ENCODE assay signal across 8 cellular contexts in the genomic region with DNA sequence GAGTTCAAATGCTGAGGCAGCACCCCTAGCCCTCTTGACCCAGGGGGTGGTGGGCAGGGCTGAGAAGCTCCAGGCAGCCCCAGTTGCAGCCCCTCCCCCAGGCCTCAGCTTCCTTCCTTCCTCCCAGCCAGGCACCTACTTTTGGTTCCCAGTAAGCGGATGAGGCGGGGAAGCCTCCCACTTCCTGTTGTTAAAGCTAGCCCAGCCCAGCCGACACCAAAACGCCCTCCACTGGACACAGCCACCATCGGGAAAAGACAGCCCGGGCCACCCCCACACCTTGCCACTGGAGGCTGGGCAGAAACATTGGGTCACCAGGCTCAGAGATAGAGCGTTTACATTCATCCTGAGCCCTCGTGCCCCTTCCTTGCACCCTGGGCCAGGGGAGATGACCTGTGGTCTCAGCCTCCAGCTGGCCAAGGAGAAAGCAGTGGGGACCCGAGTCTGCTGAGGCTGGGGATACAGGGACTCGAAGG. TPM values are rescaled to one million over a fixed set of nuclear protein-coding genes. Genes with fewer than 3 reads are reported as not detected.
DNase-seq lines count a peak whose midpoint lies in the region; ATAC-seq and TF ChIP-seq lines count a peak whose summit lies in the region.

No MANE protein-coding gene starts in this region.

- ATAC-seq in heart left ventricle = peak; percentile 41 to 69 (median 51)
- ATAC-seq in GM21367 (IDR thresholded peaks at IDR 0.05; ENCODE audit: unreplicated experiment) = no peak

- peak overlapping the region; percentile 58 for H3K18ac ChIP-seq in trophoblast cell (ENCODE audit: low read length)

- CTCF ChIA-PET in GM10248 (lab: Yijun Ruan, JAX) = interaction anchor here (0.7 to 12.7 kb wide), 34 partner anchors 8 to 393 kb away, joined by 3 to 123 read pairs (median 6); a partner anchor contains a TSS

- peaks cover 37% of the 10 kb centered on the region for H3K4me1 ChIP-seq in adipocyte (ENCODE audit: control insufficient read depth, insufficient read depth, low read length)
- H3K4me1 ChIP-seq in heart left ventricle = peaks cover 19 to 88% (median 68%) of the 10 kb centered on the region in 12 donors
- H3K4me1 ChIP-seq in trophoblast cell (ENCODE audit: control insufficient read depth in 1 of 2, insufficient read depth in 2 of 2, low read length in 2 of 2) = peaks cover 25% of the 10 kb centered on the region in 2 experiments

- POLR2A ChIA-PET in GM10248 (lab: Yijun Ruan, JAX) = interaction anchor here (1.2 to 1.5 kb wide), 2 partner anchors 10 to 57 kb away, joined by 5 read pairs; a partner anchor contains a TSS

- H3K27me3 ChIP-seq in adipocyte (replicated peaks; ENCODE audit: control insufficient read depth, insufficient read depth, low read length) (no peaks in the 10 kb centered on the region), heart left ventricle (no peaks in the 10 kb centered on the region), trophoblast cell (ENCODE audit: insufficient read depth, low read length) (no peaks in the 10 kb centered on the region)

- TF ChIP-seq POLR2A in heart left ventricle (IDR thresholded peaks at IDR 0.05) = no peak

- H2BK12ac ChIP-seq in trophoblast cell (ENCODE audit: low read length) = peak overlapping the region; percentile 48

- peaks cover 14% of the 10 kb centered on the region for H3K79me1 ChIP-seq in trophoblast cell (ENCODE audit: low read length)

- no peak overlapping the region for H4K12ac ChIP-seq in trophoblast cell (ENCODE audit: low read depth, low read length)

- DNase-seq in GM10248 (ENCODE audit: extremely low spot score) = peak; percentile 48
- peak; percentile 88 for DNase-seq in OCI-M1 (lab: John Stamatoyannopoulos, UW)
- DNase-seq in adipocyte (ENCODE audit: low read depth) = peak; percentile 86
- DNase-seq in heart left ventricle = peak; percentile 93 to 95 (median 95)
- peak in 1 of 2 donors; percentile 30 for DNase-seq in trophoblast cell
- DNase-seq in NCI-H146 treated with DMSO at 0.1 percent for 48 hours (lab: John Stamatoyannopoulos, UW; ENCODE audit: unreplicated experiment) = no peak
- no peak for DNase-seq in DMS 273 (lab: John Stamatoyannopoulos, UW; ENCODE audit: unreplicated experiment)

- H3K23ac ChIP-seq in trophoblast cell (ENCODE audit: low read length) = no peak overlapping the region

- H3K9ac ChIP-seq in adipocyte (ENCODE audit: low read length) (peak overlapping the region; percentile 65), trophoblast cell (ENCODE audit: low read length) (no peak overlapping the region)

- peak overlapping the region; percentile 19 for H2BK120ac ChIP-seq in trophoblast cell (ENCODE audit: insufficient read depth, low read length, poor library complexity)

- peak overlapping the region; percentile 26 for H2AFZ ChIP-seq in trophoblast cell (ENCODE audit: insufficient read depth, low read length, poor library complexity)

- H3K27ac ChIP-seq in heart left ventricle (peak overlapping the region; percentile 82 to 97 (median 94)), trophoblast cell (ENCODE audit: low read depth, low read length) (no peak overlapping the region)

- H4K8ac ChIP-seq in trophoblast cell (ENCODE audit: low read depth, low read length) = peak overlapping the region; percentile 75

- no peak overlapping the region for H2BK5ac ChIP-seq in trophoblast cell (ENCODE audit: low read depth, low read length, poor library complexity)

- H4K91ac ChIP-seq in trophoblast cell (ENCODE audit: low read depth, low read length) = peak overlapping the region; percentile 77

- peak overlapping the region; percentile 9 for H2AK5ac ChIP-seq in trophoblast cell (ENCODE audit: low read length)

- peak overlapping the region; percentile 36 for H3K4ac ChIP-seq in trophoblast cell (ENCODE audit: low read depth, low read length)

- H3K4me2 ChIP-seq in trophoblast cell (ENCODE audit: low read length) = no peak overlapping the region

- intact Hi-C loops in heart left ventricle (cut with DNase I) = loop anchor here (1.0 to 5.0 kb wide), 11 partner anchors 28 to 92 kb away; no protein-coding TSS in a partner anchor

- peak overlapping the region; percentile 19 for H3K14ac ChIP-seq in trophoblast cell (ENCODE audit: low read length)

- H3K9me3 ChIP-seq in adipocyte (ENCODE audit: control insufficient read depth, low read length) (no peaks in the 10 kb centered on the region), heart left ventricle (no peaks in the 10 kb centered on the region), trophoblast cell (ENCODE audit: insufficient read depth, low read depth, low read length) (no peaks in the 10 kb centered on the region)

- H3K79me2 ChIP-seq in trophoblast cell (ENCODE audit: control insufficient read depth, insufficient read depth, low read length, poor library complexity) = peaks cover 5% of the 10 kb centered on the region

- H3K4me3 ChIP-seq in adipocyte (ENCODE audit: low read length) (peak overlapping the region; percentile 51), heart left ventricle (peak overlapping the region in 11 of 12 donors; percentile 10 to 96 (median 90)), trophoblast cell (ENCODE audit: low read depth, low read length) (no peak overlapping the region)

- TF ChIP-seq CTCF in GM10248 (IDR thresholded peaks at IDR 0.05; ENCODE audit: control extremely low read depth, extremely low read depth, low read depth, missing control alignments) = peak; percentile 42
- TF ChIP-seq CTCF in heart left ventricle (IDR thresholded peaks at IDR 0.05) = peak; percentile 27 to 76 (median 57)

- peaks cover 28% of the 10 kb centered on the region for H3K36me3 ChIP-seq in adipocyte (ENCODE audit: control insufficient read depth, insufficient read depth, low read length, severe bottlenecking)
- peaks cover 3 to 60% (median 50%) of the 10 kb centered on the region in 9 donors for H3K36me3 ChIP-seq in heart left ventricle
- H3K36me3 ChIP-seq in trophoblast cell (ENCODE audit: control insufficient read depth in 1 of 2, insufficient read depth in 2 of 2, low read length in 2 of 2) = peaks cover 32 to 33% of the 10 kb centered on the region in 2 experiments

- WGBS in heart left ventricle, 4 donors = 4 to 15% (median 7%) methylated on average over 10 of the region's 10 CpGs
- WGBS in trophoblast cell (ENCODE audit: extremely low coverage, insufficient coverage, insufficient read length) = no CpG with 5 or more reads among the region's 10 CpGs

RNA-seq across cellular contexts. Expression of a gene that starts 3.5 kb away (rescaled TPM):
- 10 to 100 TPM; 14.5 to 33.2 (median 20.7) TPM for total RNA-seq in heart left ventricle
- polyA plus RNA-seq in heart left ventricle = 10 to 100 TPM in 1 of 2 donors, 1 to 10 TPM in 1; 9.2 to 26.1 TPM
- polyA plus RNA-seq in trophoblast cell (2013) = 14.1 and 15.4 TPM in 2 replicates

RNA-seq across cellular contexts. Expression of a gene that starts 57.2 kb away (rescaled TPM):
- 100 to 1,000 TPM; 515 to 986 (median 681) TPM for total RNA-seq in heart left ventricle
- polyA plus RNA-seq in heart left ventricle = 1,000 to 10,000 TPM; 1,354 to 1,405 TPM
- polyA plus RNA-seq in trophoblast cell (2013) = 1,473 and 1,577 TPM in 2 replicates

Comparison
In these comparisons a context has a peak if more than half of its experiments do, and no peak if none do; other contexts are left out.
1. DNase-seq: peak in GM10248 (single experiment), OCI-M1 (single experiment), adipocyte (single experiment) and heart left ventricle (5 of 5); none in NCI-H146 treated with DMSO at 0.1 percent for 48 hours (single experiment) and DMS 273 (single experiment).